In the genomic region with DNA sequence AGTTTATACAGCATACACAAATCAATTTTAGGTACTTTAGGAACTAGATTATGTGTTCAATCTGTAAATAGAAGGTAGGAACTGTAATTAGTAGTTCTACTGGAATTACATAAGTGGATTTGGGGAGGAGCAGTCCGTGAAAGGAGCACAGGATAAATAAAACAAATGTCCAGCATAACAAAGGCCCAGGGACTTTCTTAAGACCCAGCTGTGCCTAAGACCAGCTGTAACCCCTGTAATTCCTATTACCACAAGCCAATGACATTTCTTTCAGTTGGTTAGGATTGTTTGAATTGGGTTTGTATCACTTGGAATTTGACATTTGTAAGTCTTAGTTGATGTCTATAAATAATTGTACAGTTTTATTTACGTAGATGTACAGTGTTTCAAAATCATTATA, we compare ENCODE assay signal across 27 cellular contexts.
"Had no signal": no experiment of that assay in that cellular context is flagged by ENCODE, and none has a peak within 500 bp of the region (broad histone marks: within the 10 kb centered on the region; RNA-seq: fewer than 3 reads in every experiment).

No MANE protein-coding gene starts in this region.

- H3K9me3 Mint-ChIP-seq: dendritic cell treated with granulocyte-macrophage colony-stimulating factor and Interleukin-4, amounts not matched to agents 40 ng/mL and 50 ng/mL, for 4 days; natural killer cell had no signal

- H2AFZ ChIP-seq: hepatocyte had no signal

- H3K36me3 ChIP-seq: colonic mucosa, esophagus muscularis mucosa, gastroesophageal sphincter, heart left ventricle, left lung, ovary, sigmoid colon, spleen, suprapubic skin, vagina had no signal

- H3K4me1 ChIP-seq: colonic mucosa, vagina had no signal

- DNase-seq: colonic mucosa; effector memory CD4-positive, alpha-beta T cell; foreskin keratinocyte; heart left ventricle; left cardiac atrium; left lung; mesendoderm; midbrain; natural killer cell; nucleus accumbens; ovary; posterior cingulate gyrus; psoas muscle; right cardiac atrium; sigmoid colon; spleen; stimulated activated CD4-positive, alpha-beta T cell treated with anti-CD3 and anti-CD28 coated beads, Interleukin-2, amount 100 ng/mL, for 48 hours; stimulated activated naive CD4-positive, alpha-beta T cell; stimulated activated naive CD8-positive, alpha-beta T cell treated with anti-CD3 and anti-CD28 coated beads, Interleukin-15, amount 100 ng/mL, for 72 hours; trophoblast cell had no signal

- H3K4me1 Mint-ChIP-seq: stimulated activated naive CD8-positive, alpha-beta T cell treated with anti-CD3 and anti-CD28 coated beads, Interleukin-15, amount 100 ng/mL, for 72 hours had no signal

- ATAC-seq: foreskin keratinocyte; gastroesophageal sphincter; heart left ventricle; left cardiac atrium; left lung; natural killer cell; psoas muscle; right cardiac atrium; stimulated activated naive CD8-positive, alpha-beta T cell treated with anti-CD3 and anti-CD28 coated beads, Interleukin-15, amount 100 ng/mL, for 72 hours had no signal

- H3K27ac Mint-ChIP-seq: dendritic cell treated with granulocyte-macrophage colony-stimulating factor and Interleukin-4, amounts not matched to agents 40 ng/mL and 50 ng/mL, for 4 days; natural killer cell; stimulated activated naive CD8-positive, alpha-beta T cell treated with anti-CD3 and anti-CD28 coated beads, Interleukin-15, amount 100 ng/mL, for 72 hours had no signal

- H3K4me3 ChIP-seq: colonic mucosa, esophagus muscularis mucosa, gastroesophageal sphincter, heart left ventricle, hepatocyte, left lung, ovary, psoas muscle, sigmoid colon, skin epidermis, spleen, suprapubic skin, vagina had no signal

- H3K4me3 Mint-ChIP-seq: dendritic cell treated with granulocyte-macrophage colony-stimulating factor and Interleukin-4, amounts not matched to agents 40 ng/mL and 50 ng/mL, for 4 days; natural killer cell; stimulated activated naive CD8-positive, alpha-beta T cell treated with anti-CD3 and anti-CD28 coated beads, Interleukin-15, amount 100 ng/mL, for 72 hours had no signal

- H3K27me3 ChIP-seq: colonic mucosa, esophagus muscularis mucosa, foreskin keratinocyte, gastroesophageal sphincter, heart left ventricle, hepatocyte, left lung, ovary, sigmoid colon, spleen, suprapubic skin, vagina had no signal

- H3K36me3 Mint-ChIP-seq: natural killer cell had no signal

- H3K9me3 ChIP-seq: colonic mucosa, esophagus muscularis mucosa, gastroesophageal sphincter, heart left ventricle, left lung, ovary, psoas muscle, sigmoid colon, suprapubic skin, vagina had no signal

- H3K4me2 ChIP-seq: hepatocyte had no signal

- H3K27ac ChIP-seq: colonic mucosa, esophagus muscularis mucosa, foreskin keratinocyte, gastroesophageal sphincter, heart left ventricle, hepatocyte, left lung, ovary, psoas muscle, sigmoid colon, skin epidermis, spleen, suprapubic skin, vagina had no signal
